ENCODE assay signal across 8 cellular contexts in the genomic region with DNA sequence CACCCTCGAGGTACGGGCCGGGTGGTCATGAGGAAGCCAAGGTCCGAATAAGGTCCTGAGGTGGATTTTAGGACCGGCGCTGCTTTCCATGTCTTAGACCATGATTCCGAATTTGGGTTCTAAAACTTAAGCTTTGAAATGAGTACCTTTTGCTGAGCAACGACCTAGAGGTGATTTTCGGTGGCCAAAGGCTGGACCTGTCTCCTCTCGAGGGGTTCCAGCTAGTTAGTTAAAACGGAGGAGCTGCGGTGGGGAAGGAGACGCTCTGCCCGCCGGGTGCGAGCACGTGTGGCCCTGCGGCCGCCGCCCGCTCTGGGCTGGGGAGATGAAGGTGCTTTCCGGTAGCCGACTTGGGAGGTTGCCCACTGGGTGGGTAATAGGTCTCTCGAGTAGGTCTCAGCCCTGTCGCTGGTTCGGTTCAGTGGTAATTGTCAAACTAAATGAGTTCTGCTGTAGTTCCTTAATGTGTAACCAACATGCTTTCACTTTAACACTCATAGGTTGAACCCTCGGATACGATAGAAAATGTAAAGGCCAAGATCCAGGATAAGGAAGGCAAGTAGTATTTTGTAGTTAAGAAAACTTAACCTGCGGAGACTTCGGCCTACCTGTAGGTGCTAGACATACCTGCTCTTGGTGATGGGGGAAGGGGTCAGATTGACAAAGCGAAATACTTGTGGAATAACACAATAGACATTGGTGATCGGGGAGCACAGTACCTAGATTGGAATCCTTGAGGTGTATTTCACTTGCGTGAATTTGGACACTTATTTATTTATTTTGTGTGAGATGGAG. TPM values are rescaled to one million over a fixed set of nuclear protein-coding genes. Genes with fewer than 3 reads are reported as not detected.
A peak's percentile ranks its signal among the peaks of the same experiment; 100 is the strongest.
DNase-seq lines count a peak whose midpoint lies in the region; ATAC-seq and TF ChIP-seq lines count a peak whose summit lies in the region.

No MANE protein-coding gene starts in this region.

- intact Hi-C loops in right lobe of liver (cut with DNase I), result no loop called here

- H3K27me3 Mint-ChIP-seq in chondrocyte (ENCODE audit: low read depth), result no peaks in the 10 kb centered on the region

- TF ChIP-seq CTCF in WI38 (IDR thresholded peaks at IDR 0.05; ENCODE audit: low read depth, low read length), result no peak
- no peak for TF ChIP-seq CTCF in chondrocyte (IDR thresholded peaks at IDR 0.05)
- TF ChIP-seq CTCF in right lobe of liver (IDR thresholded peaks at IDR 0.05), result no peak

- no peaks in the 10 kb centered on the region for H3K27me3 ChIP-seq in right lobe of liver

- peak overlapping the region; percentile 93 for H3K4me3 Mint-ChIP-seq in chondrocyte (ENCODE audit: unreplicated experiment)

- 5% methylated on average over 24 of the region's 33 CpGs for WGBS in right lobe of liver (ENCODE audit: insufficient coverage, low coverage, low lambda C conversion rate, missing lambda C conversion rate)

- H3K27ac Mint-ChIP-seq in chondrocyte (ENCODE audit: unreplicated experiment), result peak overlapping the region; percentile 97

- ATAC-seq in HG03442 (IDR thresholded peaks at IDR 0.05; ENCODE audit: unreplicated experiment) (peak; percentile 20), right lobe of liver (peak; percentile 3 to 37 (median 27))

- peaks cover 0 to 17% (median 8%) of the 10 kb centered on the region in 4 donors for H3K4me1 ChIP-seq in right lobe of liver

- H3K9me3 ChIP-seq in right lobe of liver, result no peaks in the 10 kb centered on the region

- DNase-seq in NCI-H82 (lab: John Stamatoyannopoulos, UW), result peak; percentile 54
- DNase-seq in NCI-H82 treated with DMSO at 0.1 percent for 48 hours (lab: John Stamatoyannopoulos, UW; ENCODE audit: unreplicated experiment), result no peak
- DNase-seq in chondrocyte (ENCODE audit: low spot score), result no peak
- DNase-seq in right lobe of liver, result peak; percentile 48 to 64 (median 52)
- DNase-seq in stimulated activated CD8-positive, alpha-beta memory T cell treated with anti-CD3 and anti-CD28 coated beads, Interleukin-4, amount 100 ng/mL, for 1 hour (ENCODE audit: low read depth in 2 of 2, low spot score in 1 of 2), result peak; percentile 19 to 21
- DNase-seq in H4 (ENCODE audit: low spot score), result no peak

- H3K4me1 Mint-ChIP-seq in chondrocyte (ENCODE audit: low read depth), result peaks cover 56% of the 10 kb centered on the region

- peaks cover 14% of the 10 kb centered on the region for H3K36me3 Mint-ChIP-seq in chondrocyte (ENCODE audit: low read depth)

- peaks cover 0 to 44% (median 25%) of the 10 kb centered on the region in 4 donors for H3K36me3 ChIP-seq in right lobe of liver

- no peaks in the 10 kb centered on the region for H3K9me3 Mint-ChIP-seq in chondrocyte (ENCODE audit: low read depth)

- peak overlapping the region; percentile 93 to 94 (median 94) for H3K27ac ChIP-seq in right lobe of liver

- TF ChIP-seq POLR2A in right lobe of liver (IDR thresholded peaks at IDR 0.05), result no peak

- peak overlapping the region; percentile 99 for H3K4me3 ChIP-seq in WI38 (ENCODE audit: low read depth, low read length)
- H3K4me3 ChIP-seq in right lobe of liver, result peak overlapping the region; percentile 87 to 97 (median 95)

RNA-seq across cellular contexts. Expression of gene RPS27A, which starts 0.6 kb away (rescaled TPM):
- total RNA-seq in chondrocyte (545 to 650 TPM (median 580 TPM) in 3 replicates), right lobe of liver (100 to 1,000 TPM; 241 to 478 (median 297) TPM)
- total RNA-seq in H4 (2014; rRNA removed; shearing (Covaris generic)), result 3,108 and 3,345 TPM in 2 replicates

RNA-seq across cellular contexts. Expression of gene CLHC1, which starts 1.0 kb away (rescaled TPM):
- total RNA-seq in chondrocyte (15.6 to 19.7 TPM (median 16.5 TPM) in 3 replicates), right lobe of liver (1 to 10 TPM; 1.5 to 5.0 (median 3.7) TPM)
- 0.78 and 4.4 TPM in 2 replicates for total RNA-seq in H4 (2014; rRNA removed; shearing (Covaris generic))

RNA-seq across cellular contexts. Expression of gene MTIF2, which starts 36.0 kb away (rescaled TPM):
- 18.3 to 20.6 TPM (median 20.5 TPM) in 3 replicates for total RNA-seq in chondrocyte
- total RNA-seq in right lobe of liver, result 10 to 100 TPM; 18.3 to 28.3 (median 23.9) TPM
- total RNA-seq in H4 (2014; rRNA removed; shearing (Covaris generic)), result 26.5 and 37.2 TPM in 2 replicates

Comparison
In these comparisons a context has a peak if more than half of its experiments do, and no peak if none do; other contexts are left out.
1. DNase-seq: peak in NCI-H82 (single experiment), right lobe of liver (3 of 3) and stimulated activated CD8-positive, alpha-beta memory T cell treated with anti-CD3 and anti-CD28 coated beads, Interleukin-4, amount 100 ng/mL, for 1 hour (2 of 2); none in NCI-H82 treated with DMSO at 0.1 percent for 48 hours (single experiment), chondrocyte (single experiment) and H4 (single experiment).